ENCODE assay signal across 9 cellular contexts in the genomic region with DNA sequence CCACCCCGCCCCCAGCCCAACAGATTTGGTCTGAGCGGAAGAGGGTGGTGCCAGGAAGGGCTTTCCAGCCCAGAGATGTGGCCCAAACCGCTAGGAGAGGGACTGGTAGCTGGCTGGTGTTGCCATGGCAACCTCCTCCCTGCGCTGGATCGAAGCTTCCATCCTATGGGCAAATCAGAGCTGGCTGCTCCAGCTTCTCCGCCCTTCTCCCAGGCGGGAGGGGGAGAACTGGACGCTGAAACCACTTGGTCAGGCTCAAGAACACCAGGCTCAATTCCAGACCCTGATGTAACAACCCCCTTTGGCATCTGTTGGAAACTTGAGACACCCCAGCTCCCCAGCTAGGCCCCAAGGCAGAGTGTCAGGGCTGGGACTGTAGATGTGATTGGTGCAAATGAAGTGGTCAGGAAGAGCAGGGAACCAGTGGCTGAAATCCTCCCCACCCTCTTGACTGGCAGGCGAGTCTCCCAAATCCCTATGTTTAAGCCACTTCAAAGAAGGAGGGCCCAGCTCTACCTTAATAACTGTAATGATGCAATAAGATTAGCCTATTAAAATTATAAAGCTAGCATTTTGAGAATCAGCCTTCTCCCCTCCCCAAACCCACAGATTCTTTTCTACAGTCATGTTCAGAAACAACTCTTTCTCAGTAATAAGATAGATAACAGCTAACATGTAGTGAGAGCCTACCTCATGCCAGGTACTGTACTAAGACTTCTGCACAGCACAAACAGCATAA. TPM values are rescaled to one million over a fixed set of nuclear protein-coding genes. Genes with fewer than 3 reads are reported as not detected.
DNase-seq lines count a peak whose midpoint lies in the region; ATAC-seq and TF ChIP-seq lines count a peak whose summit lies in the region.
"Had no signal": no experiment of that assay in that cellular context is flagged by ENCODE, and none has a peak within 500 bp of the region (broad histone marks: within the 10 kb centered on the region; RNA-seq: fewer than 3 reads in every experiment).

No MANE protein-coding gene starts in this region.

- H3K4me3 ChIP-seq in fibroblast of villous mesenchyme (ENCODE audit: low read depth, low read length) (no peak overlapping the region), psoas muscle (no peak overlapping the region)
- H3K4me3 ChIP-seq: heart left ventricle had no signal

- peaks cover 0 to 29% (median 13%) of the 10 kb centered on the region in 3 donors for H3K27me3 ChIP-seq in psoas muscle (ENCODE audit: insufficient read depth in 3 of 3, low read length in 2 of 3)

- H3K4me1 ChIP-seq in psoas muscle = peaks cover 18% of the 10 kb centered on the region

- in situ Hi-C loops in G401 (cut with HindIII; ENCODE audit: low sequenced_read_pairs) = no loop called here

- DNase-seq in G401 (ENCODE audit: low spot score) = peak; percentile 91
- peak; percentile 99 for DNase-seq in NCI-H524 treated with DMSO at 0.1 percent for 48 hours (lab: John Stamatoyannopoulos, UW)
- DNase-seq in fibroblast of villous mesenchyme (ENCODE audit: low read depth) = peak; percentile 33
- peak; percentile 53 to 83 for DNase-seq in psoas muscle
- DNase-seq in NCI-H2029 treated with DMSO at 0.1 percent for 48 hours (lab: John Stamatoyannopoulos, UW) = no peak
- DNase-seq in cortex of kidney (lab: John Stamatoyannopoulos, UW) = no peak

- intact Hi-C loops in psoas muscle (cut with DNase I) = no loop called here

- peak; percentile 75 to 88 (median 86) for ATAC-seq in psoas muscle
- no peak for ATAC-seq in HG03439 (IDR thresholded peaks at IDR 0.05; ENCODE audit: unreplicated experiment)
- no peak for ATAC-seq in GM19035 (IDR thresholded peaks at IDR 0.05; ENCODE audit: unreplicated experiment)
- ATAC-seq: heart left ventricle had no signal

- TF ChIP-seq CTCF in fibroblast of villous mesenchyme (IDR thresholded peaks at IDR 0.05; ENCODE audit: insufficient read depth, low read depth, low read length) (no peak), psoas muscle (IDR thresholded peaks at IDR 0.05) (no peak)

- H3K36me3 ChIP-seq in psoas muscle (ENCODE audit: insufficient read depth in 1 of 2, low read depth in 1 of 2) = no peaks in the 10 kb centered on the region
- H3K36me3 ChIP-seq: heart left ventricle had no signal

- H3K9me3 ChIP-seq in psoas muscle = no peaks in the 10 kb centered on the region
- H3K9me3 ChIP-seq: heart left ventricle had no signal

- H3K27ac ChIP-seq in psoas muscle = peak overlapping the region; percentile 42
- H3K27ac ChIP-seq: heart left ventricle had no signal

- 3 to 10% (median 10%) methylated on average over 9 of the region's 9 CpGs for WGBS in psoas muscle, 3 donors

RNA-seq across cellular contexts. Expression of gene RIMS4, which starts 4.2 kb away (rescaled TPM):
- 8.3 and 10.9 TPM in 2 replicates for total RNA-seq in G401 (2014; rRNA removed; shearing (Covaris generic))
- total RNA-seq in fibroblast of villous mesenchyme = under 0.01 TPM in 1 of 2 replicates, not detected in the other
- under 1 TPM; 0.16 to 0.73 (median 0.39) TPM for total RNA-seq in psoas muscle
- polyA plus RNA-seq in psoas muscle = under 1 TPM; 0.01 to 0.10 (median 0.06) TPM

Comparison
In these comparisons a context has a peak if more than half of its experiments do, and no peak if none do; other contexts are left out.
1. DNase-seq: peak in G401 (single experiment), NCI-H524 treated with DMSO at 0.1 percent for 48 hours (single experiment), fibroblast of villous mesenchyme (single experiment) and psoas muscle (2 of 2); none in NCI-H2029 treated with DMSO at 0.1 percent for 48 hours (single experiment) and cortex of kidney (single experiment).
2. ATAC-seq: peak in psoas muscle (4 of 4); none in HG03439 (single experiment) and GM19035 (single experiment).